8 cellular contexts compared by ENCODE assay signal in the genomic region with DNA sequence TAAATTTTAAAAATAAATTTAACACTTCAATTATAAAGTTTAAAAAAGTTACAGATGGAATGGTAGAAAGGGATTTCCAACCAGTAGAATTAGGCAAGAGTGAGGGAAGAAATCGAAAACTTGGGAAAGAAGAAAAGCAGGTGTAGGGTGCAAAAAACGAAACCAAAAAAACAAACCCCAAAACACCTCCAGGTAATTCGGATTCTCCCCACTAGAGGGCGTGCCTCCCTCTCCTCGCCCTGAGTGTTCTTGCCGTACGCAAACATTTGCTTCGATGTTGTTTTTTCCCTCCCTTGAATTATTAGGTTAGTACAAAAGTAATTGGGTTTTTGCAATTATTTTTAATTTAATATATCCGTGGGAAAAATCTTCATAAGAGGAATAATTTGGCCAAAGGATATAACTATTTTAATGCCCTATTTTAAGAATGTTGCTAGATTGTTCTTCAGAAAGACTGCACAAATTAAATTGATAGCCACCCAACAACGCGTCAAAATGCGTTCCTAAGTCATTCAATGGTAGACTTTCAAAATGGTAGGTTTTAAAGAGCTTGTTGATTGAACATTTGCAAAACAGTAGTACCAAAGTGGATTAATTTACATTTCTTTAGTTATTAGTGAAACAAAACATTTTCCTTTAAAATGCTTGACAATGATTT.
DNase-seq lines count a peak whose midpoint lies in the region; ATAC-seq and TF ChIP-seq lines count a peak whose summit lies in the region.

No MANE protein-coding gene starts in this region.

- no peak overlapping the region for H3K27ac ChIP-seq in lung (ENCODE audit: low read depth in 1 of 2, low read length in 1 of 2)

- H3K27ac Mint-ChIP-seq in activated CD4-positive, alpha-beta T cell treated with anti-CD3 and anti-CD28 coated beads, Interleukin-2, amount 10 ng/mL, durations not matched to agents 24 days and 14 days: no peak overlapping the region

- no peaks in the 10 kb centered on the region for H3K36me3 ChIP-seq in lung (ENCODE audit: control insufficient read depth in 2 of 2, insufficient read depth in 2 of 2, low read length in 2 of 2)

- H3K9me3 ChIP-seq in lung (ENCODE audit: control insufficient read depth in 2 of 2, insufficient read depth in 1 of 2, low read length in 1 of 2): no peaks in the 10 kb centered on the region

- ATAC-seq in lung (ENCODE audit: insufficient read depth, low FRiP score) (no peak), HG02885 (IDR thresholded peaks at IDR 0.05; ENCODE audit: poor library complexity, unreplicated experiment) (no peak)

- H3K4me1 Mint-ChIP-seq in activated CD4-positive, alpha-beta T cell treated with anti-CD3 and anti-CD28 coated beads, Interleukin-2, amount 10 ng/mL, durations not matched to agents 24 days and 14 days: peaks cover 41% of the 10 kb centered on the region

- TF ChIP-seq CTCF in lung (IDR thresholded peaks at IDR 0.05; ENCODE audit: control extremely low read depth, extremely low read depth): peak; percentile 79

- DNase-seq in NCI-H510A treated with DMSO at 0.1 percent for 48 hours (lab: John Stamatoyannopoulos, UW) (peak; percentile 41), NCI-H510A (lab: John Stamatoyannopoulos, UW) (no peak), NCI-H2171 treated with DMSO at 0.1 percent for 48 hours (lab: John Stamatoyannopoulos, UW) (peak; percentile 63), dermis blood vessel endothelial cell (peak; percentile 74), lung (ENCODE audit: low spot score) (peak; percentile 75)
- peak; percentile 95 for DNase-seq in activated CD4-positive, alpha-beta T cell treated with anti-CD3 and anti-CD28 coated beads, Interleukin-2, amount 10 ng/mL, durations not matched to agents 24 days and 14 days
- peak; percentile 50 to 72 (median 56) for DNase-seq in stimulated activated CD4-positive, alpha-beta T cell treated with anti-CD3 and anti-CD28 coated beads, TNF-alpha, amount 100 ng/mL, for 4 hours (ENCODE audit: low read depth in 3 of 3)

- peaks cover 1% of the 10 kb centered on the region for H3K9me3 Mint-ChIP-seq in activated CD4-positive, alpha-beta T cell treated with anti-CD3 and anti-CD28 coated beads, Interleukin-2, amount 10 ng/mL, durations not matched to agents 24 days and 14 days

- H3K27me3 Mint-ChIP-seq in activated CD4-positive, alpha-beta T cell treated with anti-CD3 and anti-CD28 coated beads, Interleukin-2, amount 10 ng/mL, durations not matched to agents 24 days and 14 days: no peaks in the 10 kb centered on the region

- peaks cover 1% of the 10 kb centered on the region for H3K36me3 Mint-ChIP-seq in activated CD4-positive, alpha-beta T cell treated with anti-CD3 and anti-CD28 coated beads, Interleukin-2, amount 10 ng/mL, durations not matched to agents 24 days and 14 days (ENCODE audit: low read depth)

- 7% methylated on average over 12 of the region's 12 CpGs for WGBS in lung, 2 donors

- intact Hi-C loops in activated CD4-positive, alpha-beta T cell treated with anti-CD3 and anti-CD28 coated beads, Interleukin-2, amount 10 ng/mL, durations not matched to agents 24 days and 14 days (cut with micrococcal nuclease): loop anchor here (1.0 to 2.0 kb wide), 3 partner anchors 128 to 254 kb away; a partner anchor contains a TSS

- H3K4me1 ChIP-seq in lung (ENCODE audit: control insufficient read depth in 2 of 2, insufficient read depth in 2 of 2, low read length in 2 of 2): peaks cover 0 to 4% of the 10 kb centered on the region in 2 donors

- H3K4me3 ChIP-seq in lung: no peak overlapping the region

- H3K4me3 Mint-ChIP-seq in activated CD4-positive, alpha-beta T cell treated with anti-CD3 and anti-CD28 coated beads, Interleukin-2, amount 10 ng/mL, durations not matched to agents 24 days and 14 days: peak overlapping the region; percentile 86

- H3K27me3 ChIP-seq in lung (ENCODE audit: control insufficient read depth, insufficient read depth): no peaks in the 10 kb centered on the region
